In the genomic region with DNA sequence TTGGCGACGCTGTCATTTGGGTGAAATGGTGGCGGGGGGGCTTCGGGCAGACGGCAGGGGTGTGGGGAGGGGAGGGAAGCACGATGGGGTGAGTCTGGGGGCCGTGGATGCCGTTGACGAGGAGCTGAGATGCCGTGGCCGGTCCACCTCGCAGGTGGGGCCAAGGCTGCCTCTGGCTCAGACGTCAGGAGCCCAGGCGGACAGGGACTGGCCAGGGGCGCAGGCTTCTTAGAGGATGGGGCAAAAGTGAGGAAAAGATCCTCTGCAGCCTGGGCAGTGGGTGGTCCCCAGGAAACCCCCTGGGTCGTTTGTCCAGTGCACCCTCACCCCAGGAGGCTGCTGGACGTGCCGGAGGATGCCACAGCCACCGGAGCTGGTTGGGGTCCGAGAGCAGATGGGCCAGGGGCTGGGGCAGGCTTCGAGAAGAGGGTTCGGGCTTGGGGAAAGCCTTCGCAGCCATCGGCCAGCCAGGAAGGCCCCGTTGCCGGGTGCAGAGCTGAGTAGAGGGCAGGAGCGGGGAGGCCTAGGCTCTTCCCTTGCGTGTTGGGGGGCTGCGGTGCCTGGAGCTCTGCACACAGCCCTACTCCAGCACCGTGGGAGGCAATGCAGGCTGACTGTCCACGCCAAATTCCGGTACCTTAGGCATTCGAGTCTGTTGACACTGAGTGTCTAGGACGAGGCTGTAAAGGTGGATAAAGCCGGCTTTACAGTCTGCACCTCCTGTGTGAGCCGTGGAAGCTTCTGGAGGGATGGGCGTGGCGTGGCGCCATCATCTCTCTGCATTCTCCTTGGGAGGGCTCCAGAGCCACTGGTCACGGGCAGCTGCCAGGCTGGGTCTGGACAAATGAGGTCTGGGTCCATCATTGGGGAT, we compare ENCODE assay signal across 2 cellular contexts.
TF ChIP-seq lines count a peak whose summit lies in the region.

No MANE protein-coding gene starts in this region.

TF ChIP-seq in SK-N-SH, 30 proteins besides CTCF, POLR2A, EP300 and RAD21 (continued from another document):
- TF ChIP-seq USF2 (IDR thresholded peaks at IDR 0.05; ENCODE audit: borderline replicate concordance, low read depth, low read length), result no peak
- no peak for TF ChIP-seq SIN3A (IDR thresholded peaks at IDR 0.05; ENCODE audit: borderline replicate concordance, low read depth, low read length)
- no peak for TF ChIP-seq POLR2AphosphoS5 (IDR thresholded peaks at IDR 0.05; ENCODE audit: low read depth, low read length)
- no peak for TF ChIP-seq NRF1 (IDR thresholded peaks at IDR 0.05; ENCODE audit: low read depth, low read length)
- no peak for TF ChIP-seq ZBTB33 (IDR thresholded peaks at IDR 0.05; ENCODE audit: borderline replicate concordance, low read depth)
- no peak for TF ChIP-seq GABPA (IDR thresholded peaks at IDR 0.05; ENCODE audit: low read depth)
- TF ChIP-seq FOXM1 (IDR thresholded peaks at IDR 0.05; ENCODE audit: low read depth), result no peak
- no peak for TF ChIP-seq CHD2 (IDR thresholded peaks at IDR 0.05; ENCODE audit: low read length, partially characterized antibody)
TF ChIP-seq in SK-N-SH: peak in this region for 0.

TF ChIP-seq in SK-N-SH treated with all-trans-retinoic acid at 6 μM for 48 hours, 23 proteins besides CTCF, POLR2A, EP300 and RAD21 (continued from another document):
- TF ChIP-seq TSHZ2 (CRISPR knock-in tag; IDR thresholded peaks at IDR 0.05) (no peak), ESRRG (CRISPR knock-in tag; IDR thresholded peaks at IDR 0.05) (no peak), ISL1 (CRISPR knock-in tag; IDR thresholded peaks at IDR 0.05) (no peak), ZNF565 (CRISPR knock-in tag; conservative IDR thresholded peaks at IDR 0.05; ENCODE audit: low read depth) (no peak), ZFP3 (CRISPR knock-in tag; IDR thresholded peaks at IDR 0.05) (no peak), ZFP30 (CRISPR knock-in tag; IDR thresholded peaks at IDR 0.05) (no peak), ZC3H10 (CRISPR knock-in tag; IDR thresholded peaks at IDR 0.05) (no peak), ARNTL (CRISPR knock-in tag; IDR thresholded peaks at IDR 0.05; ENCODE audit: borderline replicate concordance, low read depth) (no peak), GLIS3 (CRISPR knock-in tag; IDR thresholded peaks at IDR 0.05) (no peak), PPARA (CRISPR knock-in tag; IDR thresholded peaks at IDR 0.05; ENCODE audit: borderline replicate concordance) (no peak), TCF4 (CRISPR knock-in tag; IDR thresholded peaks at IDR 0.05; ENCODE audit: borderline replicate concordance) (no peak), BACH2 (CRISPR knock-in tag; IDR thresholded peaks at IDR 0.05; ENCODE audit: borderline replicate concordance) (no peak)
- TF ChIP-seq, protein P1, sequence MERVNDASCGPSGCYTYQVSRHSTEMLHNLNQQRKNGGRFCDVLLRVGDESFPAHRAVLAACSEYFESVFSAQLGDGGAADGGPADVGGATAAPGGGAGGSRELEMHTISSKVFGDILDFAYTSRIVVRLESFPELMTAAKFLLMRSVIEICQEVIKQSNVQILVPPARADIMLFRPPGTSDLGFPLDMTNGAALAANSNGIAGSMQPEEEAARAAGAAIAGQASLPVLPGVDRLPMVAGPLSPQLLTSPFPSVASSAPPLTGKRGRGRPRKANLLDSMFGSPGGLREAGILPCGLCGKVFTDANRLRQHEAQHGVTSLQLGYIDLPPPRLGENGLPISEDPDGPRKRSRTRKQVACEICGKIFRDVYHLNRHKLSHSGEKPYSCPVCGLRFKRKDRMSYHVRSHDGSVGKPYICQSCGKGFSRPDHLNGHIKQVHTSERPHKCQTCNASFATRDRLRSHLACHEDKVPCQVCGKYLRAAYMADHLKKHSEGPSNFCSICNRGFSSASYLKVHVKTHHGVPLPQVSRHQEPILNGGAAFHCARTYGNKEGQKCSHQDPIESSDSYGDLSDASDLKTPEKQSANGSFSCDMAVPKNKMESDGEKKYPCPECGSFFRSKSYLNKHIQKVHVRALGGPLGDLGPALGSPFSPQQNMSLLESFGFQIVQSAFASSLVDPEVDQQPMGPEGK (CRISPR knock-in tag; IDR thresholded peaks at IDR 0.05; ENCODE audit: borderline replicate concordance), result no peak
TF ChIP-seq in SK-N-SH treated with all-trans-retinoic acid at 6 μM for 48 hours: peak in this region for 0.
